Comparison of ENCODE assay signal across 5 cellular contexts in genomic region chr13:27066123-27066522, GRCh38.
DNase-seq lines count a peak whose midpoint lies in the region; ATAC-seq, FAIRE-seq and TF ChIP-seq lines count a peak whose summit lies in the region.
"Not testable (repeated sequence)": the region's sequence is repeated elsewhere in the genome, so short reads cannot be mapped to it uniquely, and the experiment has no call there.

No MANE protein-coding gene starts in this region.

- H3K4me3 Mint-ChIP-seq in activated CD4-positive, alpha-beta T cell treated with anti-CD3 and anti-CD28 coated beads, Interleukin-2, amount 10 ng/mL, durations not matched to agents 24 days and 14 days: not testable (repeated sequence)

- not testable (repeated sequence) for H3K27me3 Mint-ChIP-seq in activated CD4-positive, alpha-beta T cell treated with anti-CD3 and anti-CD28 coated beads, Interleukin-2, amount 10 ng/mL, durations not matched to agents 24 days and 14 days

- H3K36me3 Mint-ChIP-seq in activated CD4-positive, alpha-beta T cell treated with anti-CD3 and anti-CD28 coated beads, Interleukin-2, amount 10 ng/mL, durations not matched to agents 24 days and 14 days (ENCODE audit: low read depth): peaks cover 25% of the 10 kb centered on the region

- H4K20me1 ChIP-seq in K562 (replicated peaks; ENCODE audit: control insufficient read depth, insufficient read depth, low read length); HepG2 (ENCODE audit: insufficient read depth, low read length): not testable (repeated sequence)

- in situ Hi-C loops in Panc1 (cut with HindIII; ENCODE audit: low pct_unique_long_range_greater_than_20kb, low sequenced_read_pairs); K562 (cut with MboI); HepG2 (cut with HindIII; ENCODE audit: extremely low pct_ligation_motif_present, low pct_unique_long_range_greater_than_20kb): not testable (repeated sequence)

- not testable (repeated sequence) for BruUV-seq in Panc1 (replicated peaks; lab: Mats Ljungman, UMichigan); HepG2 (replicated peaks; lab: Mats Ljungman, UMichigan)
- BruUV-seq in K562 (replicated peaks; lab: Mats Ljungman, UMichigan): TSS peak; percentile 31

- WGBS in K562 (ENCODE audit: insufficient coverage, low coverage, missing lambda C conversion rate): 100% methylated on average over 1 of the region's 1 CpG
- WGBS in HepG2 (ENCODE audit: low lambda C conversion rate): 100% methylated on average over 1 of the region's 1 CpG

- H3K4me1 Mint-ChIP-seq in activated CD4-positive, alpha-beta T cell treated with anti-CD3 and anti-CD28 coated beads, Interleukin-2, amount 10 ng/mL, durations not matched to agents 24 days and 14 days: not testable (repeated sequence)

- TF ChIP-seq RAD21 in K562 (CRISPR knock-in tag; conservative IDR thresholded peaks at IDR 0.05 in 1 of 2, IDR thresholded peaks at IDR 0.05 in 1 of 2); HepG2 (CRISPR knock-in tag; IDR thresholded peaks at IDR 0.05): not testable (repeated sequence)

- not testable (repeated sequence) for H3K9me1 ChIP-seq in K562 (ENCODE audit: control insufficient read depth, insufficient read depth, low read length)

- not testable (repeated sequence) for H3K4me1 ChIP-seq in HEK293 (ENCODE audit: control insufficient read depth, insufficient read depth, low read length); Panc1 (ENCODE audit: control insufficient read depth, insufficient read depth, low read length); K562 (replicated peaks in 1 of 2; ENCODE audit: control insufficient read depth in 2 of 2, insufficient read depth in 2 of 2, low read length in 2 of 2)
- peaks cover 18% of the 10 kb centered on the region for H3K4me1 ChIP-seq in HepG2 (ENCODE audit: insufficient read depth, low read length)

- not testable (repeated sequence) for TF ChIP-seq EP300 in K562 (IDR thresholded peaks at IDR 0.05; ENCODE audit: low read length); HepG2 (IDR thresholded peaks at IDR 0.05; ENCODE audit: low read depth in 2 of 2, low read length in 2 of 2); HepG2 (CRISPR knock-in tag; IDR thresholded peaks at IDR 0.05; ENCODE audit: borderline replicate concordance)

- not testable (repeated sequence) for H3K9me3 Mint-ChIP-seq in activated CD4-positive, alpha-beta T cell treated with anti-CD3 and anti-CD28 coated beads, Interleukin-2, amount 10 ng/mL, durations not matched to agents 24 days and 14 days

- CTCF ChIA-PET in HEK293 (lab: Yijun Ruan, JAX): interaction anchor here (0.7 kb wide), 1 partner anchor 249 kb away, joined by 4 read pairs; no protein-coding TSS in a partner anchor
- CTCF ChIA-PET in Panc1 (lab: Charles Lee); K562 (lab: Yijun Ruan, JAX; ENCODE audit: low intra/inter-chr PET ratio); HepG2 (lab: Yijun Ruan, JAX; ENCODE audit: low intra/inter-chr PET ratio, low total read pairs): not testable (repeated sequence)

- peaks cover 0 to 20% of the 10 kb centered on the region in 2 experiments; a peak in 1 of 3 replicates for H3K36me3 ChIP-seq in HEK293 (ENCODE audit: control insufficient read depth in 2 of 2, insufficient read depth in 1 of 2, low read length in 2 of 2)
- H3K36me3 ChIP-seq in Panc1 (ENCODE audit: control insufficient read depth, insufficient read depth, low read length); K562 (ENCODE audit: control insufficient read depth, insufficient read depth, low read length): not testable (repeated sequence)
- H3K36me3 ChIP-seq in HepG2 (replicated peaks in 1 of 2; ENCODE audit: control insufficient read depth in 1 of 2, insufficient read depth in 2 of 2, low read length in 2 of 2): peaks cover 0 to 13% of the 10 kb centered on the region in 2 experiments; a peak in 3 of 5 replicates

- POLR2A ChIA-PET in HEK293 (lab: Yijun Ruan, JAX); HepG2 (lab: Yijun Ruan, JAX): not testable (repeated sequence)
- POLR2A ChIA-PET in Panc1 (lab: Charles Lee): interaction anchor here (0.6 kb wide), 1 partner anchor 48 kb away, joined by 3 read pairs; no protein-coding TSS in a partner anchor
- POLR2A ChIA-PET in K562 (lab: Yijun Ruan, JAX): interaction anchor here (1.1 kb wide), 1 partner anchor 187 kb away, joined by 5 read pairs; no protein-coding TSS in a partner anchor

- not testable (repeated sequence) for H3K9me3 ChIP-seq in HEK293 (ENCODE audit: control insufficient read depth, insufficient read depth, low read depth, low read length); Panc1 (ENCODE audit: control insufficient read depth, insufficient read depth, low read depth, low read length); K562 (replicated peaks; ENCODE audit: control insufficient read depth, insufficient read depth, low read depth, low read length); HepG2 (ENCODE audit: low read length)

- not testable (repeated sequence) for H2AFZ ChIP-seq in K562 (ENCODE audit: low read depth, low read length); HepG2 (ENCODE audit: low read length)

- H3K4me2 ChIP-seq in K562 (ENCODE audit: insufficient read depth, low read length); HepG2 (ENCODE audit: low read depth, low read length): not testable (repeated sequence)

- not testable (repeated sequence) for TF ChIP-seq POLR2A in K562 (conservative IDR thresholded peaks at IDR 0.05); HepG2 (IDR thresholded peaks at IDR 0.05; ENCODE audit: insufficient read depth in 1 of 2, low read depth in 2 of 2, low read length in 2 of 2)

- intact Hi-C loops in Panc1 (cut with micrococcal nuclease; ENCODE audit: unreplicated experiment); activated CD4-positive, alpha-beta T cell treated with anti-CD3 and anti-CD28 coated beads, Interleukin-2, amount 10 ng/mL, durations not matched to agents 24 days and 14 days (cut with micrococcal nuclease); K562 (cut with micrococcal nuclease); HepG2 (cut with micrococcal nuclease; ENCODE audit: unreplicated experiment): not testable (repeated sequence)

- DNase-seq in Panc1 (ENCODE audit: low read depth, low spot score); K562 (ENCODE audit: extremely low read depth in 1 of 4, low spot score in 3 of 4); HepG2 (ENCODE audit: low spot score): not testable (repeated sequence)
- DNase-seq in activated CD4-positive, alpha-beta T cell treated with anti-CD3 and anti-CD28 coated beads, Interleukin-2, amount 10 ng/mL, durations not matched to agents 24 days and 14 days: peak; percentile 14

- TF ChIP-seq CTCF in HEK293 (tag by site-specific recombination; IDR thresholded peaks at IDR 0.05); Panc1 (IDR thresholded peaks at IDR 0.05); K562 (IDR thresholded peaks at IDR 0.05 in 2 of 3, conservative IDR thresholded peaks at IDR 0.05 in 1 of 3; ENCODE audit: insufficient read depth in 2 of 3, low read depth in 1 of 3, low read length in 3 of 3); HepG2 (CRISPR knock-in tag; IDR thresholded peaks at IDR 0.05): not testable (repeated sequence)

- FAIRE-seq in K562 (lab: Jason Lieb, UNC); HepG2 (lab: Jason Lieb, UNC): not testable (repeated sequence)

- H3K79me2 ChIP-seq in K562 (ENCODE audit: control insufficient read depth, insufficient read depth, low read length); HepG2 (ENCODE audit: insufficient read depth, low read length): not testable (repeated sequence)

- not testable (repeated sequence) for H3K4me3 ChIP-seq in HEK293 (ENCODE audit: low read depth, low read length); Panc1 (ENCODE audit: low read depth in 2 of 2, low read length in 2 of 2); K562; HepG2 (replicated peaks in 1 of 3; ENCODE audit: insufficient read depth in 1 of 3, low read depth in 2 of 3, low read length in 3 of 3)

- ATAC-seq in Panc1, K562, HepG2: not testable (repeated sequence)

- H3K27ac ChIP-seq in HEK293 (ENCODE audit: extremely low read depth, low read depth, low read length); K562 (ENCODE audit: extremely low read depth, low read depth, low read length); HepG2 (ENCODE audit: extremely low read length, insufficient read depth, low read length): not testable (repeated sequence)
- peak overlapping the region; percentile 65; the same call in 1 of the 2 replicates for H3K27ac ChIP-seq in Panc1 (ENCODE audit: low read length)

- H3K27ac Mint-ChIP-seq in activated CD4-positive, alpha-beta T cell treated with anti-CD3 and anti-CD28 coated beads, Interleukin-2, amount 10 ng/mL, durations not matched to agents 24 days and 14 days: not testable (repeated sequence)

- not testable (repeated sequence) for H3K27me3 ChIP-seq in Panc1 (ENCODE audit: control insufficient read depth, insufficient read depth, low read length); K562 (ENCODE audit: control insufficient read depth in 2 of 2, insufficient read depth in 2 of 2, low read length in 2 of 2); HepG2 (ENCODE audit: control insufficient read depth in 1 of 2, insufficient read depth in 2 of 2, low read length in 2 of 2)

- not testable (repeated sequence) for H3K9ac ChIP-seq in K562 (ENCODE audit: insufficient read depth in 1 of 2, low read depth in 2 of 2, low read length in 2 of 2); HepG2 (ENCODE audit: insufficient read depth, low read depth, low read length)

TF ChIP-seq in HEK293, 187 proteins besides CTCF, POLR2A, EP300 and RAD21:
- 0 out of 2 replicates have a peak, but pooled peaks have one; percentile 22 for TF ChIP-seq ZNF768 (tag by site-specific recombination; IDR thresholded peaks at IDR 0.05)

TF ChIP-seq in K562, 482 proteins besides CTCF, POLR2A, EP300 and RAD21:
- TF ChIP-seq RBM25 (IDR thresholded peaks at IDR 0.05; ENCODE audit: low read depth, low read length, severe bottlenecking): peak; percentile 75
TF ChIP-seq in K562: peak in this region for 1; not testable (repeated sequence) for 481.

TF ChIP-seq in HepG2, 621 proteins besides CTCF, POLR2A, EP300 and RAD21:
- TF ChIP-seq ZNF768 (CRISPR knock-in tag; IDR thresholded peaks at IDR 0.05): peak; percentile 55; the same call in 1 of the 2 replicates
